In genomic region chr3:188369526-188369925, GRCh38 we compare ENCODE assay signal across 16 cellular contexts.
"Had no signal": no experiment of that assay in that cellular context is flagged by ENCODE, and none has a peak within 500 bp of the region (broad histone marks: within the 10 kb centered on the region; RNA-seq: fewer than 3 reads in every experiment).

No MANE protein-coding gene starts in this region.

- H3K27ac Mint-ChIP-seq: activated naive CD4-positive, alpha-beta T cell treated with anti-CD3 and anti-CD28 coated beads, Interleukin-2, amount 50 U/mL, for 24 hours; T-helper 1 cell treated with Interleukin-12 subunit alpha and Interleukin-12 subunit beta and Interleukin-4 antibody, amounts not matched to agents 30 μg/mL and 1 μg/mL, for 36 hours had no signal

- ATAC-seq: left lung had no signal

- H3K27ac ChIP-seq: brain microvascular endothelial cell, left lung, neutrophil, right atrium auricular region, upper lobe of left lung had no signal

- H3K27me3 Mint-ChIP-seq: activated B cell treated with CpG ODN at 0.5 μM for 24 hours; activated naive CD4-positive, alpha-beta T cell treated with anti-CD3 and anti-CD28 coated beads, Interleukin-2, amount 50 U/mL, for 24 hours; dendritic cell treated with granulocyte-macrophage colony-stimulating factor and Interleukin-4, amounts not matched to agents 40 ng/mL and 50 ng/mL, for 4 days had no signal

- FAIRE-seq: keratinocyte, TTC549 had no signal

- H3K36me3 ChIP-seq: brain microvascular endothelial cell, left lung, neutrophil, right atrium auricular region, upper lobe of left lung had no signal

- DNase-seq: activated B cell treated with CpG ODN at 0.5 μM for 24 hours; activated CD4-positive, alpha-beta T cell treated with anti-CD3 and anti-CD28 coated beads, Interleukin-2, amount 50 U/mL, for 1 hour; activated T-cell treated with anti-CD3 and anti-CD28 coated beads, Interleukin-2, amount 50 U/mL, for 1 hour; brain microvascular endothelial cell; cerebellar nuclear complex; left lung; stimulated activated naive CD4-positive, alpha-beta T cell; upper lobe of left lung had no signal

- H3K4me3 ChIP-seq: left lung, right atrium auricular region, upper lobe of left lung had no signal

- H3K9me3 ChIP-seq: left lung, neutrophil, right atrium auricular region, upper lobe of left lung had no signal

- H3K4me3 Mint-ChIP-seq: activated B cell treated with CpG ODN at 0.5 μM for 24 hours; activated naive CD4-positive, alpha-beta T cell treated with anti-CD3 and anti-CD28 coated beads, Interleukin-2, amount 50 U/mL, for 24 hours; dendritic cell treated with granulocyte-macrophage colony-stimulating factor and Interleukin-4, amounts not matched to agents 40 ng/mL and 50 ng/mL, for 4 days; T-helper 1 cell treated with Interleukin-12 subunit alpha and Interleukin-12 subunit beta and Interleukin-4 antibody, amounts not matched to agents 30 μg/mL and 1 μg/mL, for 36 hours had no signal

- H3K27me3 ChIP-seq: brain microvascular endothelial cell, foreskin keratinocyte, left lung, neutrophil, right atrium auricular region, upper lobe of left lung had no signal
